In the genomic region with DNA sequence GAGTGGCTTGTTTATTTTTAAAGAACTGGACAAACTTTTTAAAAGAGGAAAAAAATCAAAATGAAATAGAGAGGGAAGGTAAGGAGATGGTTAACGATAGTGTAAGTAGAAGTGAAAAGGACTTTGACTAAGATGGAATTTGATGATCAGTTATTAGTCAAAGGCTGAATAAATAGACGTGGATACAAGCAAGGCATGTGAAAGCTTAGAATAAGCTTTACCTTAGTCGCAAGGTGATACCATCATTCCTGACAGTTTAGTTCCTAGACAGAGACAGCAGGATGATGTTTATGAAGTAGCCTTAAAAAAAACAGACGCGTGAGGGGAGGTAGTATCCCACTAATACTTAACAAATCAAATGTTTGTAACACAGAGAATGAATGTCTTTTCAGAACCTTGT, we compare ENCODE assay signal across 20 cellular contexts.
DNase-seq lines count a peak whose midpoint lies in the region; ATAC-seq, FAIRE-seq and TF ChIP-seq lines count a peak whose summit lies in the region.
"Had no signal": no experiment of that assay in that cellular context is flagged by ENCODE, and none has a peak within 500 bp of the region (broad histone marks: within the 10 kb centered on the region; RNA-seq: fewer than 3 reads in every experiment).

No MANE protein-coding gene starts in this region.

- intact Hi-C loops in mammary epithelial cell (cut with micrococcal nuclease) (no loop called here), breast epithelium (cut with DNase I; ENCODE audit: low total_unique reads) (no loop called here)
- intact Hi-C loops in activated CD4-positive, alpha-beta T cell treated with anti-CD3 and anti-CD28 coated beads for 36 hours (cut with DNase I, micrococcal nuclease), result no loop called here

- DNase-seq in mammary epithelial cell (no peak), breast epithelium (ENCODE audit: low spot score in 2 of 2) (no peak), astrocyte (ENCODE audit: low read depth) (no peak), foreskin keratinocyte (peak in 1 of 2 donors; percentile 75)
- DNase-seq in activated effector memory CD4-positive, alpha-beta T cell treated with Interleukin-2 at 50 U/mL for 16 hours, result no peak
- DNase-seq in activated CD4-positive, alpha-beta T cell treated with anti-CD3 and anti-CD28 coated beads for 36 hours, result no peak
- DNase-seq: CD4-positive, alpha-beta memory T cell; DMS153; DMS79; GDM1; H9 had no signal

- H3K27me3 ChIP-seq in mammary epithelial cell (ENCODE audit: insufficient read depth, low read length), result no peaks in the 10 kb centered on the region
- no peaks in the 10 kb centered on the region for H3K27me3 ChIP-seq in breast epithelium
- no peaks in the 10 kb centered on the region for H3K27me3 ChIP-seq in astrocyte (ENCODE audit: insufficient read depth, low read length)
- H3K27me3 ChIP-seq in foreskin keratinocyte, result no peaks in the 10 kb centered on the region
- H3K27me3 ChIP-seq: BLaER1 had no signal

- BruUV-seq in mammary epithelial cell (replicated peaks; lab: Mats Ljungman, UMichigan), result no TSS peak

- H2AFZ ChIP-seq in mammary epithelial cell (ENCODE audit: low read depth, low read length) (no peak overlapping the region), astrocyte (ENCODE audit: low read depth, low read length) (no peak overlapping the region)

- H3K4me2 ChIP-seq in mammary epithelial cell (ENCODE audit: insufficient read depth, low read depth, low read length) (no peak overlapping the region), astrocyte (ENCODE audit: low read length) (no peak overlapping the region)
- H3K4me2 ChIP-seq: BLaER1 had no signal

- no peak for FAIRE-seq in astrocyte (lab: Jason Lieb, UNC)
- FAIRE-seq: A549, GM19239, H1, HTR-8/SVneo had no signal

- H3K9ac ChIP-seq in mammary epithelial cell (ENCODE audit: insufficient read depth, low read length), result no peak overlapping the region
- no peak overlapping the region for H3K9ac ChIP-seq in astrocyte (ENCODE audit: low read length)
- H3K9ac ChIP-seq: BLaER1 had no signal

- H3K4me3 ChIP-seq in mammary epithelial cell (replicated peaks in 1 of 3; ENCODE audit: insufficient read depth in 1 of 3, low read depth in 2 of 3, low read length in 3 of 3) (no peak overlapping the region), breast epithelium (no peak overlapping the region), astrocyte (ENCODE audit: insufficient read depth, low read depth, low read length) (no peak overlapping the region)
- H3K4me3 ChIP-seq: A549, BLaER1 had no signal

- no peaks in the 10 kb centered on the region for H3K36me3 Mint-ChIP-seq in astrocyte (ENCODE audit: low read depth, unreplicated experiment)
- H3K36me3 Mint-ChIP-seq in activated CD4-positive, alpha-beta T cell treated with anti-CD3 and anti-CD28 coated beads for 36 hours (ENCODE audit: low read depth), result no peaks in the 10 kb centered on the region
- H3K36me3 Mint-ChIP-seq: CD14-positive monocyte; CD4-positive, alpha-beta memory T cell; IgD-negative memory B cell had no signal

- peak overlapping the region; percentile 17 for H3K4me3 Mint-ChIP-seq in astrocyte (ENCODE audit: unreplicated experiment)
- H3K4me3 Mint-ChIP-seq in activated CD4-positive, alpha-beta T cell treated with anti-CD3 and anti-CD28 coated beads for 36 hours, result no peak overlapping the region
- H3K4me3 Mint-ChIP-seq: CD14-positive monocyte; CD4-positive, alpha-beta memory T cell; H9; IgD-negative memory B cell had no signal

- in situ Hi-C loops in mammary epithelial cell (cut with MboI; ENCODE audit: low sequenced_read_pairs in 2 of 2), result loop anchor here in 1 of 2 donors (25.0 kb wide), 1 partner anchor 243 kb away; no protein-coding TSS in a partner anchor

- no peak for TF ChIP-seq POLR2A in breast epithelium (IDR thresholded peaks at IDR 0.05)

- H3K27ac ChIP-seq in mammary epithelial cell (ENCODE audit: insufficient read depth, low read depth, low read length) (peak overlapping the region; percentile 96), breast epithelium (no peak overlapping the region), astrocyte (ENCODE audit: low read depth, low read length) (no peak overlapping the region), foreskin keratinocyte (peak overlapping the region; percentile 95)
- H3K27ac ChIP-seq: 22Rv1, BLaER1 had no signal

- peaks cover 21% of the 10 kb centered on the region for H3K4me1 Mint-ChIP-seq in astrocyte (ENCODE audit: low read depth, unreplicated experiment)
- no peaks in the 10 kb centered on the region for H3K4me1 Mint-ChIP-seq in activated CD4-positive, alpha-beta T cell treated with anti-CD3 and anti-CD28 coated beads for 36 hours
- H3K4me1 Mint-ChIP-seq: CD14-positive monocyte; CD4-positive, alpha-beta memory T cell; H9; IgD-negative memory B cell had no signal

- H3K36me3 ChIP-seq in mammary epithelial cell (ENCODE audit: insufficient read depth, low read length), result no peaks in the 10 kb centered on the region
- H3K36me3 ChIP-seq in breast epithelium, result no peaks in the 10 kb centered on the region
- H3K36me3 ChIP-seq in astrocyte (ENCODE audit: insufficient read depth, low read length), result no peaks in the 10 kb centered on the region
- H3K36me3 ChIP-seq: BLaER1 had no signal

- POLR2A ChIA-PET in activated CD4-positive, alpha-beta T cell treated with anti-CD3 and anti-CD28 coated beads for 36 hours (lab: Charles Lee), result no interaction called here

- dilution Hi-C loops in mammary epithelial cell (cut with HindIII; ENCODE audit: low sequenced_read_pairs), result no loop called here

- no peaks in the 10 kb centered on the region for H3K79me2 ChIP-seq in mammary epithelial cell (ENCODE audit: insufficient read depth, low read length)
- H3K79me2 ChIP-seq in astrocyte (ENCODE audit: insufficient read depth, low read length), result no peaks in the 10 kb centered on the region

- H3K4me1 ChIP-seq in mammary epithelial cell (ENCODE audit: insufficient read depth, low read length), result peaks cover 32% of the 10 kb centered on the region
- H3K4me1 ChIP-seq in breast epithelium, result no peaks in the 10 kb centered on the region
- peaks cover 11% of the 10 kb centered on the region for H3K4me1 ChIP-seq in astrocyte (ENCODE audit: insufficient read depth, low read length)
- H3K4me1 ChIP-seq in foreskin keratinocyte, result peaks cover 42% of the 10 kb centered on the region
- H3K4me1 ChIP-seq: BLaER1 had no signal

- CTCF ChIA-PET in mammary epithelial cell (lab: Charles Lee; ENCODE audit: low non-redundant PET), result no interaction called here
- CTCF ChIA-PET in activated CD4-positive, alpha-beta T cell treated with anti-CD3 and anti-CD28 coated beads for 36 hours (lab: Charles Lee), result interaction anchor here (1.5 kb wide), 1 partner anchor 9 kb away, joined by 3 read pairs; no protein-coding TSS in a partner anchor

- no peaks in the 10 kb centered on the region for H3K9me3 ChIP-seq in mammary epithelial cell (replicated peaks; ENCODE audit: insufficient read depth, low read length)
- no peaks in the 10 kb centered on the region for H3K9me3 ChIP-seq in breast epithelium
- H3K9me3 ChIP-seq in astrocyte (ENCODE audit: insufficient read depth, low read depth, low read length), result no peaks in the 10 kb centered on the region
- H3K9me3 ChIP-seq: A549, BLaER1 had no signal

- 80% methylated on average over 5 of the region's 5 CpGs for WGBS in mammary epithelial cell (ENCODE audit: low coverage, missing lambda C conversion rate)

- ATAC-seq in foreskin keratinocyte (peak; percentile 11), GM18873 (IDR thresholded peaks at IDR 0.05; ENCODE audit: low FRiP score, unreplicated experiment) (no peak)
- ATAC-seq in activated CD4-positive, alpha-beta T cell treated with anti-CD3 and anti-CD28 coated beads for 36 hours, result no peak
- ATAC-seq: A549 had no signal

- no peak overlapping the region for H3K27ac Mint-ChIP-seq in astrocyte (ENCODE audit: unreplicated experiment)
- no peak overlapping the region for H3K27ac Mint-ChIP-seq in activated CD4-positive, alpha-beta T cell treated with anti-CD3 and anti-CD28 coated beads for 36 hours
- H3K27ac Mint-ChIP-seq: CD14-positive monocyte; CD4-positive, alpha-beta memory T cell; H9; IgD-negative memory B cell had no signal

- no peaks in the 10 kb centered on the region for H3K9me3 Mint-ChIP-seq in astrocyte (ENCODE audit: unreplicated experiment)
- no peaks in the 10 kb centered on the region for H3K9me3 Mint-ChIP-seq in activated CD4-positive, alpha-beta T cell treated with anti-CD3 and anti-CD28 coated beads for 36 hours (ENCODE audit: low read depth)
- H3K9me3 Mint-ChIP-seq: CD14-positive monocyte; CD4-positive, alpha-beta memory T cell; H9 had no signal

- no peaks in the 10 kb centered on the region for H3K27me3 Mint-ChIP-seq in astrocyte (ENCODE audit: low read depth, unreplicated experiment)
- no peaks in the 10 kb centered on the region for H3K27me3 Mint-ChIP-seq in activated CD4-positive, alpha-beta T cell treated with anti-CD3 and anti-CD28 coated beads for 36 hours

- TF ChIP-seq CTCF in mammary epithelial cell (conservative IDR thresholded peaks at IDR 0.05 in 1 of 2, IDR thresholded peaks at IDR 0.05 in 1 of 2; ENCODE audit: extremely low read depth in 1 of 2, insufficient read depth in 1 of 2, low read depth in 1 of 2, low read length in 2 of 2) (no peak), breast epithelium (IDR thresholded peaks at IDR 0.05) (no peak), astrocyte (IDR thresholded peaks at IDR 0.05; ENCODE audit: insufficient read depth, low read depth, low read length) (no peak), foreskin keratinocyte (conservative IDR thresholded peaks at IDR 0.05) (no peak)

- no peaks in the 10 kb centered on the region for H4K20me1 ChIP-seq in mammary epithelial cell (ENCODE audit: insufficient read depth, low read length)
- H4K20me1 ChIP-seq in astrocyte (ENCODE audit: insufficient read depth, low read length), result no peaks in the 10 kb centered on the region
- H4K20me1 ChIP-seq: BLaER1 had no signal

Comparison
In these comparisons a context has a peak if more than half of its experiments do, and no peak if none do; other contexts are left out.
1. H3K27ac ChIP-seq: peak in mammary epithelial cell (single experiment) and foreskin keratinocyte (single experiment); none in breast epithelium (0 of 2) and astrocyte (single experiment).